Comparison of ENCODE assay signal across 11 cellular contexts in genomic region chr4:164765096-164765495, GRCh38. TPM values are rescaled to one million over a fixed set of nuclear protein-coding genes. Genes with fewer than 3 reads are reported as not detected.
"Had no signal": no experiment of that assay in that cellular context is flagged by ENCODE, and none has a peak within 500 bp of the region (broad histone marks: within the 10 kb centered on the region; RNA-seq: fewer than 3 reads in every experiment).

No MANE protein-coding gene starts in this region.

- DNase-seq: GM23248, GOT3, H7, HFFc6, KBM-7 had no signal

- H3K36me3 Mint-ChIP-seq: IgD-negative memory B cell had no signal

- H3K9me3 ChIP-seq: HAP-1 had no signal

- H2AFZ ChIP-seq: GM23248 had no signal

- H3K36me3 ChIP-seq: HAP-1 had no signal

- H3K4me3 Mint-ChIP-seq: HFFc6, IgD-negative memory B cell had no signal

- H3K4me3 ChIP-seq: GM23248, HAP-1 had no signal

- FAIRE-seq: HepG2 had no signal

- H3K9me3 Mint-ChIP-seq: HFFc6 had no signal

- H3K27ac Mint-ChIP-seq: HFFc6, IgD-negative memory B cell had no signal

- ATAC-seq: HCT116, HepG2 had no signal

- H3K9ac ChIP-seq: GM23248 had no signal

- H3K27ac ChIP-seq: GM23248, HL-60 had no signal

RNA-seq across cellular contexts. Expression of gene SMIM31, which starts 11.2 kb away (rescaled TPM):
- total RNA-seq: GM23248, H7, HepG2, HFFc6, HT1080 had no signal
- polyA plus RNA-seq: GM23248, HepG2, IgD-negative memory B cell had no signal
